12 cellular contexts compared by ENCODE assay signal in the genomic region with DNA sequence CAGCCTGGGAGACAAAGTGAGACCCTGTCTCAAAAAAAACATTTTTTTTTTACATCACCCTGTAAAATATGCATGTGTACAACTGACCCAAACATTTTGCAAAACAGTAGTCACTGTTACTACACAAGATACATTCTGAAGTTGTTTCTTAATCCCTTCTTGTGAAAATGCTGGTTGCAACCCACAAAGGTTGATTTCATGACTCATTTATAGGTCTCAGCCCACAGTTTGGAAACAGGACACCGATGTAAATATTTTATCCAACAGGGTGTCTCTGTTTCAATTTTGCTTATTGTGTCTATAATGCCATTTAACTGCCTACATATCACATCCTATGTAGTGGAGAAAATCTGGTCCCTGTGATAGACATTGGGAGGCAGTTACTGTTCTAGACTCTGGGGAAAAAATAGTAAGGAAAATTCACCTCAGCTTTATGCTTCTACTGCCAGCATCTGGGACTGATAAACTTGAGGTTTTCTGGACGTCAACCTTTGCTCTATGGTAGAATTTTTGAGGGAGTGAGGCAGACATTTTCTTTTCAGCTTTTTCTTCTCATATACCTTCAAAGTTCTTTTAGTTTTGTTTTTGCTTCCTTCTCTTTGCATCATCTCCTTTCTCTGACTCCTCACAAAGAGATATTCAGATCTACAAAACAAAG. TPM values are rescaled to one million over a fixed set of nuclear protein-coding genes. Genes with fewer than 3 reads are reported as not detected.
DNase-seq lines count a peak whose midpoint lies in the region; FAIRE-seq and TF ChIP-seq lines count a peak whose summit lies in the region.
"Had no signal": no experiment of that assay in that cellular context is flagged by ENCODE, and none has a peak within 500 bp of the region (broad histone marks: within the 10 kb centered on the region; RNA-seq: fewer than 3 reads in every experiment).

No MANE protein-coding gene starts in this region.

- no peak for TF ChIP-seq CTCF in D721Med (IDR thresholded peaks at IDR 0.05; ENCODE audit: insufficient read depth, missing control alignments)

- no peak overlapping the region for H3K4me3 ChIP-seq in CD8-positive, alpha-beta memory T cell (ENCODE audit: low read length)
- no peak overlapping the region for H3K4me3 ChIP-seq in HUES6 (ENCODE audit: low read depth, low read length)
- H3K4me3 ChIP-seq: HAP-1 had no signal

- POLR2A ChIA-PET in CD8-positive, alpha-beta memory T cell (lab: Charles Lee): interaction anchor here (0.6 kb wide), 1 partner anchor 75 kb away, joined by 3 read pairs; no protein-coding TSS in a partner anchor

- H3K36me3 ChIP-seq in CD8-positive, alpha-beta memory T cell (ENCODE audit: insufficient read depth, low read length): no peaks in the 10 kb centered on the region
- no peaks in the 10 kb centered on the region for H3K36me3 ChIP-seq in HUES6 (ENCODE audit: control insufficient read depth, insufficient read depth, low read length)
- H3K36me3 ChIP-seq: HAP-1 had no signal

- no peaks in the 10 kb centered on the region for H3K9me3 ChIP-seq in CD8-positive, alpha-beta memory T cell (ENCODE audit: low read length)
- H3K9me3 ChIP-seq in HUES6 (ENCODE audit: control insufficient read depth, insufficient read depth, low read depth, low read length): no peaks in the 10 kb centered on the region
- H3K9me3 ChIP-seq: HAP-1 had no signal

- no peak overlapping the region for H3K27ac ChIP-seq in CD8-positive, alpha-beta memory T cell (ENCODE audit: low read depth, low read length)
- H3K27ac ChIP-seq in HUES6 (ENCODE audit: low read depth, low read length): 0 out of 2 replicates have a peak overlapping the region, but pooled peaks have one; percentile 17

- H3K4me3 Mint-ChIP-seq in CD8-positive, alpha-beta memory T cell: peak overlapping the region in 6 of 7 donors; percentile 4 to 74 (median 23)
- H3K4me3 Mint-ChIP-seq in activated naive CD8-positive, alpha-beta T cell treated with anti-CD3 and anti-CD28 coated beads for 36 hours: peak overlapping the region; percentile 8

- DNase-seq in CD8-positive, alpha-beta memory T cell: no peak
- DNase-seq in activated naive CD8-positive, alpha-beta T cell treated with anti-CD3 and anti-CD28 coated beads for 36 hours: no peak
- peak; percentile 10 for DNase-seq in kidney tubule cell (ENCODE audit: low spot score)
- no peak for DNase-seq in NCI-H2196 treated with DMSO at 0.1 percent for 48 hours (lab: John Stamatoyannopoulos, UW; ENCODE audit: unreplicated experiment)
- no peak for DNase-seq in SW 1271 (lab: John Stamatoyannopoulos, UW)
- DNase-seq in NK-92 treated with Interleukin-12 subunit alpha and Interleukin-12 subunit beta, amount 100 ng/mL, for 24 hours (lab: John Stamatoyannopoulos, UW): no peak
- no peak for DNase-seq in D721Med (ENCODE audit: insufficient read length, low spot score)
- DNase-seq: cerebellar nuclear complex; small intestine; stimulated activated CD8-positive, alpha-beta memory T cell treated with anti-CD3 and anti-CD28 coated beads, Interleukin-4, amount 100 ng/mL, for 48 hours had no signal

- H3K27me3 ChIP-seq in CD8-positive, alpha-beta memory T cell (ENCODE audit: insufficient read depth, low read length, poor library complexity, severe bottlenecking): no peaks in the 10 kb centered on the region
- no peaks in the 10 kb centered on the region for H3K27me3 ChIP-seq in HUES6 (ENCODE audit: control insufficient read depth, insufficient read depth, low read length)

- peaks cover 13% of the 10 kb centered on the region for H3K4me1 ChIP-seq in CD8-positive, alpha-beta memory T cell (ENCODE audit: insufficient read depth, low read length)
- peaks cover 18% of the 10 kb centered on the region for H3K4me1 ChIP-seq in HUES6 (ENCODE audit: control insufficient read depth, insufficient read depth, low read length)

- H3K4me1 Mint-ChIP-seq in CD8-positive, alpha-beta memory T cell: peaks cover 22 to 33% (median 29%) of the 10 kb centered on the region in 3 donors
- peaks cover 36% of the 10 kb centered on the region for H3K4me1 Mint-ChIP-seq in activated naive CD8-positive, alpha-beta T cell treated with anti-CD3 and anti-CD28 coated beads for 36 hours

- H3K9ac ChIP-seq in HUES6 (ENCODE audit: low read length): no peak overlapping the region

- H3K9me3 Mint-ChIP-seq in CD8-positive, alpha-beta memory T cell: no peaks in the 10 kb centered on the region
- no peaks in the 10 kb centered on the region for H3K9me3 Mint-ChIP-seq in activated naive CD8-positive, alpha-beta T cell treated with anti-CD3 and anti-CD28 coated beads for 36 hours

- H3K27ac Mint-ChIP-seq in CD8-positive, alpha-beta memory T cell: peak overlapping the region in 4 of 8 donors; percentile 10 to 86 (median 62)
- peak overlapping the region; percentile 67 for H3K27ac Mint-ChIP-seq in activated naive CD8-positive, alpha-beta T cell treated with anti-CD3 and anti-CD28 coated beads for 36 hours

- peaks cover 0 to 14% (median 4%) of the 10 kb centered on the region in 3 donors for H3K36me3 Mint-ChIP-seq in CD8-positive, alpha-beta memory T cell
- peaks cover 6% of the 10 kb centered on the region for H3K36me3 Mint-ChIP-seq in activated naive CD8-positive, alpha-beta T cell treated with anti-CD3 and anti-CD28 coated beads for 36 hours

- CTCF ChIA-PET in CD8-positive, alpha-beta memory T cell (lab: Charles Lee): no interaction called here

- no peak for FAIRE-seq in D721Med (lab: Jason Lieb, UNC)
- FAIRE-seq: small intestine had no signal

- H3K27me3 Mint-ChIP-seq in CD8-positive, alpha-beta memory T cell: no peaks in the 10 kb centered on the region
- H3K27me3 Mint-ChIP-seq in activated naive CD8-positive, alpha-beta T cell treated with anti-CD3 and anti-CD28 coated beads for 36 hours: no peaks in the 10 kb centered on the region

RNA-seq across cellular contexts. Expression of gene RAB19, which starts 1.6 kb away (rescaled TPM):
- total RNA-seq in CD8-positive, alpha-beta memory T cell: 10 to 100 TPM in 1 of 2 experiments, 1 to 10 TPM in 1; 7.5 to 10.4 TPM
- polyA plus RNA-seq in CD8-positive, alpha-beta memory T cell: 2.0 TPM
- total RNA-seq in activated naive CD8-positive, alpha-beta T cell treated with anti-CD3 and anti-CD28 coated beads for 36 hours: 1 to 10 TPM; 6.8 to 7.6 TPM

RNA-seq across cellular contexts. Expression of gene SLC37A3, which starts 4.0 kb away (rescaled TPM):
- total RNA-seq in CD8-positive, alpha-beta memory T cell: 10 to 100 TPM; 56.6 to 57.2 TPM
- polyA plus RNA-seq in CD8-positive, alpha-beta memory T cell: 12.0 TPM
- total RNA-seq in activated naive CD8-positive, alpha-beta T cell treated with anti-CD3 and anti-CD28 coated beads for 36 hours: 10 to 100 TPM; 26.2 to 27.2 TPM
